Comparison of ENCODE assay signal across 2 cellular contexts in genomic region chr17:58270476-58271290, GRCh38.
TF ChIP-seq lines count a peak whose summit lies in the region.

No MANE protein-coding gene starts in this region.

TF ChIP-seq in SK-N-SH, 30 proteins besides CTCF, POLR2A, EP300 and RAD21 (continued from another document):
- TF ChIP-seq IRF3 (IDR thresholded peaks at IDR 0.05; ENCODE audit: low read depth, low read length) = no peak
- no peak for TF ChIP-seq FOXM1 (IDR thresholded peaks at IDR 0.05; ENCODE audit: low read depth)
- no peak for TF ChIP-seq TAF1 (IDR thresholded peaks at IDR 0.05; ENCODE audit: borderline replicate concordance, low read depth, low read length)
- TF ChIP-seq, protein P1, sequence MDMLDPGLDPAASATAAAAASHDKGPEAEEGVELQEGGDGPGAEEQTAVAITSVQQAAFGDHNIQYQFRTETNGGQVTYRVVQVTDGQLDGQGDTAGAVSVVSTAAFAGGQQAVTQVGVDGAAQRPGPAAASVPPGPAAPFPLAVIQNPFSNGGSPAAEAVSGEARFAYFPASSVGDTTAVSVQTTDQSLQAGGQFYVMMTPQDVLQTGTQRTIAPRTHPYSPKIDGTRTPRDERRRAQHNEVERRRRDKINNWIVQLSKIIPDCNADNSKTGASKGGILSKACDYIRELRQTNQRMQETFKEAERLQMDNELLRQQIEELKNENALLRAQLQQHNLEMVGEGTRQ (IDR thresholded peaks at IDR 0.05; ENCODE audit: borderline replicate concordance, low read depth, low read length) = no peak
- no peak for TF ChIP-seq GABPA (IDR thresholded peaks at IDR 0.05; ENCODE audit: low read depth)
- no peak for TF ChIP-seq PBX3 (IDR thresholded peaks at IDR 0.05)
- TF ChIP-seq NRF1 (IDR thresholded peaks at IDR 0.05; ENCODE audit: low read depth, low read length) = no peak
- TF ChIP-seq MXI1 (IDR thresholded peaks at IDR 0.05; ENCODE audit: low read depth, low read length) = no peak
- TF ChIP-seq RFX5 (IDR thresholded peaks at IDR 0.05; ENCODE audit: low read length) = no peak
- no peak for TF ChIP-seq CHD2 (IDR thresholded peaks at IDR 0.05; ENCODE audit: low read length, partially characterized antibody)
- TF ChIP-seq RXRA (IDR thresholded peaks at IDR 0.05; ENCODE audit: borderline replicate concordance, low read depth) = no peak
- no peak for TF ChIP-seq SIN3A (IDR thresholded peaks at IDR 0.05; ENCODE audit: borderline replicate concordance, low read depth, low read length)
- TF ChIP-seq POLR2AphosphoS5 (IDR thresholded peaks at IDR 0.05; ENCODE audit: low read depth, low read length) = no peak
- TF ChIP-seq TEAD4 (IDR thresholded peaks at IDR 0.05; ENCODE audit: borderline replicate concordance, insufficient read depth) = no peak
TF ChIP-seq in SK-N-SH: peak in this region for 0.

TF ChIP-seq in SK-N-SH treated with all-trans-retinoic acid at 6 μM for 48 hours, 23 proteins besides CTCF, POLR2A, EP300 and RAD21 (continued from another document):
- TF ChIP-seq, protein P2, sequence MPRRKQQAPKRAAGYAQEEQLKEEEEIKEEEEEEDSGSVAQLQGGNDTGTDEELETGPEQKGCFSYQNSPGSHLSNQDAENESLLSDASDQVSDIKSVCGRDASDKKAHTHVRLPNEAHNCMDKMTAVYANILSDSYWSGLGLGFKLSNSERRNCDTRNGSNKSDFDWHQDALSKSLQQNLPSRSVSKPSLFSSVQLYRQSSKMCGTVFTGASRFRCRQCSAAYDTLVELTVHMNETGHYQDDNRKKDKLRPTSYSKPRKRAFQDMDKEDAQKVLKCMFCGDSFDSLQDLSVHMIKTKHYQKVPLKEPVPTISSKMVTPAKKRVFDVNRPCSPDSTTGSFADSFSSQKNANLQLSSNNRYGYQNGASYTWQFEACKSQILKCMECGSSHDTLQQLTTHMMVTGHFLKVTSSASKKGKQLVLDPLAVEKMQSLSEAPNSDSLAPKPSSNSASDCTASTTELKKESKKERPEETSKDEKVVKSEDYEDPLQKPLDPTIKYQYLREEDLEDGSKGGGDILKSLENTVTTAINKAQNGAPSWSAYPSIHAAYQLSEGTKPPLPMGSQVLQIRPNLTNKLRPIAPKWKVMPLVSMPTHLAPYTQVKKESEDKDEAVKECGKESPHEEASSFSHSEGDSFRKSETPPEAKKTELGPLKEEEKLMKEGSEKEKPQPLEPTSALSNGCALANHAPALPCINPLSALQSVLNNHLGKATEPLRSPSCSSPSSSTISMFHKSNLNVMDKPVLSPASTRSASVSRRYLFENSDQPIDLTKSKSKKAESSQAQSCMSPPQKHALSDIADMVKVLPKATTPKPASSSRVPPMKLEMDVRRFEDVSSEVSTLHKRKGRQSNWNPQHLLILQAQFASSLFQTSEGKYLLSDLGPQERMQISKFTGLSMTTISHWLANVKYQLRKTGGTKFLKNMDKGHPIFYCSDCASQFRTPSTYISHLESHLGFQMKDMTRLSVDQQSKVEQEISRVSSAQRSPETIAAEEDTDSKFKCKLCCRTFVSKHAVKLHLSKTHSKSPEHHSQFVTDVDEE (CRISPR knock-in tag; IDR thresholded peaks at IDR 0.05) = no peak
- TF ChIP-seq PPARA (CRISPR knock-in tag; IDR thresholded peaks at IDR 0.05; ENCODE audit: borderline replicate concordance) (no peak), CSDC2 (CRISPR knock-in tag; IDR thresholded peaks at IDR 0.05) (no peak), TCF4 (CRISPR knock-in tag; IDR thresholded peaks at IDR 0.05; ENCODE audit: borderline replicate concordance) (no peak), SNAI2 (CRISPR knock-in tag; IDR thresholded peaks at IDR 0.05) (no peak), BACH2 (CRISPR knock-in tag; IDR thresholded peaks at IDR 0.05; ENCODE audit: borderline replicate concordance) (no peak)
